Comparison of ENCODE assay signal across 8 cellular contexts in genomic region chr4:24657768-24658617, GRCh38.
DNase-seq lines count a peak whose midpoint lies in the region; ATAC-seq and TF ChIP-seq lines count a peak whose summit lies in the region.

No MANE protein-coding gene starts in this region.

- no peaks in the 10 kb centered on the region for H3K27me3 ChIP-seq in endodermal cell (ENCODE audit: control insufficient read depth, insufficient read depth, low read length, poor library complexity, severe bottlenecking)

- H3K9ac ChIP-seq in endodermal cell (ENCODE audit: extremely low read depth, low read length, poor library complexity, severe bottlenecking), result no peak overlapping the region

- H3K4me3 ChIP-seq in endodermal cell (ENCODE audit: low read length), result no peak overlapping the region

- H3K27me3 Mint-ChIP-seq in endodermal cell (ENCODE audit: insufficient read depth), result no peaks in the 10 kb centered on the region
- H3K27me3 Mint-ChIP-seq in natural killer cell treated with Interleukin-12 subunit alpha and Interleukin-12 subunit beta and Interleukin-15 and Interleukin-18, amount 100 ng/mL, for 72 hours, result peaks cover 25 to 28% of the 10 kb centered on the region in 2 donors
- no peaks in the 10 kb centered on the region for H3K27me3 Mint-ChIP-seq in mesothelial cell of epicardium (ENCODE audit: low read depth)

- H3K4me1 ChIP-seq in endodermal cell (ENCODE audit: control insufficient read depth, insufficient read depth, low read length), result no peaks in the 10 kb centered on the region

- H3K9me3 ChIP-seq in endodermal cell (ENCODE audit: control insufficient read depth, low read length), result no peaks in the 10 kb centered on the region

- TF ChIP-seq CTCF in GM20000 (IDR thresholded peaks at IDR 0.05; ENCODE audit: extremely low read depth, missing control alignments) (no peak), endodermal cell (conservative IDR thresholded peaks at IDR 0.05) (no peak), mesothelial cell of epicardium (IDR thresholded peaks at IDR 0.05; ENCODE audit: unreplicated experiment) (no peak)

- H3K4me3 Mint-ChIP-seq in endodermal cell (no peak overlapping the region), mesothelial cell of epicardium (no peak overlapping the region)
- peak overlapping the region; percentile 35 for H3K4me3 Mint-ChIP-seq in natural killer cell treated with Interleukin-12 subunit alpha and Interleukin-12 subunit beta and Interleukin-15 and Interleukin-18, amount 100 ng/mL, for 72 hours

- H3K36me3 ChIP-seq in endodermal cell (ENCODE audit: control insufficient read depth, insufficient read depth, low read length), result no peaks in the 10 kb centered on the region

- DNase-seq in GF-D8 (lab: John Stamatoyannopoulos, UW) (peak; percentile 61), GM20000 (ENCODE audit: low spot score) (peak; percentile 31), NOMO-1 treated with dmso at 0.1 percent for 144 hours (lab: John Stamatoyannopoulos, UW; ENCODE audit: unreplicated experiment) (peak; percentile 52), endodermal cell (peak; percentile 83), mesothelial cell of epicardium (ENCODE audit: low spot score in 2 of 2, unreplicated experiment in 2 of 2) (no peak), NCI-H1694 (lab: John Stamatoyannopoulos, UW) (no peak)
- no peak for DNase-seq in natural killer cell treated with Interleukin-12 subunit alpha and Interleukin-12 subunit beta and Interleukin-15 and Interleukin-18, amount 100 ng/mL, for 72 hours (ENCODE audit: low spot score)

- H3K36me3 Mint-ChIP-seq in endodermal cell (ENCODE audit: low read depth), result no peaks in the 10 kb centered on the region
- no peaks in the 10 kb centered on the region for H3K36me3 Mint-ChIP-seq in natural killer cell treated with Interleukin-12 subunit alpha and Interleukin-12 subunit beta and Interleukin-15 and Interleukin-18, amount 100 ng/mL, for 72 hours
- no peaks in the 10 kb centered on the region for H3K36me3 Mint-ChIP-seq in mesothelial cell of epicardium

- 62 to 70% methylated on average over 10 to 15 of the region's 15 CpGs for WGBS in endodermal cell (ENCODE audit: insufficient coverage in 1 of 2, insufficient read length in 1 of 2), 2 experiments

- H3K9me3 Mint-ChIP-seq in endodermal cell (no peaks in the 10 kb centered on the region), mesothelial cell of epicardium (no peaks in the 10 kb centered on the region)
- no peaks in the 10 kb centered on the region for H3K9me3 Mint-ChIP-seq in natural killer cell treated with Interleukin-12 subunit alpha and Interleukin-12 subunit beta and Interleukin-15 and Interleukin-18, amount 100 ng/mL, for 72 hours

- H3K27ac Mint-ChIP-seq in endodermal cell, result peak overlapping the region; percentile 40
- peak overlapping the region in 1 of 2 donors; percentile 61 for H3K27ac Mint-ChIP-seq in natural killer cell treated with Interleukin-12 subunit alpha and Interleukin-12 subunit beta and Interleukin-15 and Interleukin-18, amount 100 ng/mL, for 72 hours
- no peak overlapping the region for H3K27ac Mint-ChIP-seq in mesothelial cell of epicardium

- no peak overlapping the region for H3K27ac ChIP-seq in endodermal cell (ENCODE audit: low read depth, low read length)

- H3K4me1 Mint-ChIP-seq in endodermal cell (peaks cover 32% of the 10 kb centered on the region), mesothelial cell of epicardium (peaks cover 5% of the 10 kb centered on the region)
- H3K4me1 Mint-ChIP-seq in natural killer cell treated with Interleukin-12 subunit alpha and Interleukin-12 subunit beta and Interleukin-15 and Interleukin-18, amount 100 ng/mL, for 72 hours (ENCODE audit: low read depth in 2 of 2), result peaks cover 17 to 21% of the 10 kb centered on the region in 2 donors

- ATAC-seq in HG03442 (IDR thresholded peaks at IDR 0.05; ENCODE audit: unreplicated experiment), result peak; percentile 98
- ATAC-seq in natural killer cell treated with Interleukin-12 subunit alpha and Interleukin-12 subunit beta and Interleukin-15 and Interleukin-18, amount 100 ng/mL, for 72 hours, result peak; percentile 72 to 84

Comparison
In these comparisons a context has a peak if more than half of its experiments do, and no peak if none do; other contexts are left out.
1. DNase-seq: peak in GF-D8 (single experiment), GM20000 (single experiment), NOMO-1 treated with dmso at 0.1 percent for 144 hours (single experiment) and endodermal cell (single experiment); none in natural killer cell treated with Interleukin-12 subunit alpha and Interleukin-12 subunit beta and Interleukin-15 and Interleukin-18, amount 100 ng/mL, for 72 hours (single experiment), mesothelial cell of epicardium (0 of 2) and NCI-H1694 (single experiment).